In the genomic region with DNA sequence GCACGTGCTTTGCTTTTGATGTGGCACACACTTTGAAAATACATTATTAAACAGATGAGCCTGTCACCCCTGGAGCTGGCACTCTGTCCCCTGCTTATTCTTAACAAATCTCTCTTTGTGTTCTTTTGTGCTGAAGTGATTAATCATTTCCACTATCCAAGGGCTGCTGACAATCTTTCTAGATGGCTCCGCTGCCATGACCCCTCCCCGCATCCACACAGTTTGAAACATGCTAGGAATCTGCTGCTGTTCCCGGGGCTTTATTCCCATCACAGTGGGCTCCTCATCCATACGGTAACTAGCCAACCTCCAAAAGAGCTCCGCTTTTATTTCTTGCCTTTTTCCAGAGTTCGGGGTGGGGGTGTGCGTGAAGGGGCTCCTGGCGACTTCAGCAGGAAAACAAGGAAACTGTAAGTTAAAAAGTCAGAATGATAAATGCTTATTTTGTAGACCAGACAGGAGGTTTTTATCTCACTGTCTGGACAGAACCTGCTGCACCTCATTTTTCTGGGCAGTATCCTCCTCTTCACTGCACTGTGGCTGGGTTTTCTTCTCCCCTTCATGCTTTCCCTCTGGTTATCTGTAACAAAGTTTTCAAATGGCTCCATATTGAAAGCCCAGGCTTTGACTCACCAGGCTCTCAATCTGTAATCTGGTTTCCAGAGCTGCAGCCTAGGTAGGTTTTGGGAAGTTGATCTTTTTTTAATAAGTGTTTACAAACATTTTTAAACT, we compare ENCODE assay signal across 25 cellular contexts.
DNase-seq lines count a peak whose midpoint lies in the region; ATAC-seq and TF ChIP-seq lines count a peak whose summit lies in the region.
"Had no signal": no experiment of that assay in that cellular context is flagged by ENCODE, and none has a peak within 500 bp of the region (broad histone marks: within the 10 kb centered on the region; RNA-seq: fewer than 3 reads in every experiment).

No MANE protein-coding gene starts in this region.

- H3K4me3 ChIP-seq in hepatocyte = no peak overlapping the region
- no peak overlapping the region for H3K4me3 ChIP-seq in HAP-1
- H3K4me3 ChIP-seq: BLaER1 treated with 17β-estradiol and CSF1 and Interleukin-3, amounts not matched to agents 10 nM and 100 nM; right atrium auricular region; suprapubic skin had no signal

- peak overlapping the region; percentile 48 for H3K4me2 ChIP-seq in hepatocyte
- H3K4me2 ChIP-seq: BLaER1 treated with 17β-estradiol and CSF1 and Interleukin-3, amounts not matched to agents 10 nM and 100 nM had no signal

- peaks cover 42% of the 10 kb centered on the region for H3K4me1 Mint-ChIP-seq in neural crest cell
- H3K4me1 Mint-ChIP-seq: central memory CD8-positive, alpha-beta T cell had no signal

- H4K20me1 ChIP-seq in hepatocyte (ENCODE audit: insufficient read depth, poor library complexity, severe bottlenecking) = no peaks in the 10 kb centered on the region

- H3K27me3 ChIP-seq in hepatocyte = no peaks in the 10 kb centered on the region
- no peaks in the 10 kb centered on the region for H3K27me3 ChIP-seq in HAP-1 (ENCODE audit: low read depth)
- H3K27me3 ChIP-seq: BLaER1 treated with 17β-estradiol and CSF1 and Interleukin-3, amounts not matched to agents 10 nM and 100 nM; right atrium auricular region; suprapubic skin had no signal

- ATAC-seq in HG03342 (IDR thresholded peaks at IDR 0.05; ENCODE audit: unreplicated experiment) = no peak
- no peak for ATAC-seq in HG02840 (IDR thresholded peaks at IDR 0.05; ENCODE audit: low FRiP score, unreplicated experiment)
- no peak for ATAC-seq in HG03139 (IDR thresholded peaks at IDR 0.05; ENCODE audit: unreplicated experiment)
- ATAC-seq: left lobe of liver had no signal

- H3K4me3 Mint-ChIP-seq in neural crest cell = peak overlapping the region; percentile 82
- H3K4me3 Mint-ChIP-seq: central memory CD8-positive, alpha-beta T cell; T-helper 1 cell treated with Interleukin-12 subunit alpha and Interleukin-12 subunit beta and Interleukin-4 antibody, amounts not matched to agents 30 μg/mL and 1 μg/mL, for 36 hours had no signal

- H3K27me3 Mint-ChIP-seq in neural crest cell (ENCODE audit: low read depth) = no peaks in the 10 kb centered on the region
- H3K27me3 Mint-ChIP-seq: central memory CD8-positive, alpha-beta T cell had no signal

- DNase-seq in ELF-1 (ENCODE audit: low read depth, low spot score) = peak; percentile 19
- peak; percentile 25 for DNase-seq in NCI-H69 (lab: John Stamatoyannopoulos, UW)
- no peak for DNase-seq in hepatocyte (ENCODE audit: low spot score)
- DNase-seq in neural crest cell (ENCODE audit: low read depth, low spot score) = peak; percentile 28
- no peak for DNase-seq in HAP-1 (ENCODE audit: low spot score in 2 of 2)
- DNase-seq: activated CD4-positive, alpha-beta T cell treated with anti-CD3 and anti-CD28 coated beads, Interleukin-2, amount 50 U/mL, for 1 hour; activated gamma-delta T cell treated with Interleukin-2 at 50 U/mL for 16 hours; amniotic stem cell; EL; erythroblast; KG1; NCI-H2029; NCI-H510A; NK-92 treated with Interleukin-12 subunit alpha and Interleukin-12 subunit beta, amount 100 ng/mL, for 24 hours; nucleus accumbens; stimulated activated CD4-positive, alpha-beta T cell treated with anti-CD3 and anti-CD28 coated beads, Interleukin-15, amount 100 ng/mL, for 24 hours had no signal

- no peaks in the 10 kb centered on the region for H3K79me2 ChIP-seq in hepatocyte

- H2AFZ ChIP-seq in hepatocyte = no peak overlapping the region

- H3K36me3 ChIP-seq in hepatocyte (replicated peaks; ENCODE audit: insufficient read depth, low read depth) = no peaks in the 10 kb centered on the region
- H3K36me3 ChIP-seq in HAP-1 (replicated peaks) = no peaks in the 10 kb centered on the region
- H3K36me3 ChIP-seq: right atrium auricular region, suprapubic skin had no signal

- no peak for TF ChIP-seq CTCF in hepatocyte (IDR thresholded peaks at IDR 0.05; ENCODE audit: poor library complexity)
- TF ChIP-seq CTCF in neural crest cell (conservative IDR thresholded peaks at IDR 0.05) = no peak

- no peaks in the 10 kb centered on the region for H3K9me2 ChIP-seq in hepatocyte (replicated peaks; ENCODE audit: insufficient read depth)

- H3K36me3 Mint-ChIP-seq in neural crest cell (ENCODE audit: low read depth) = peaks cover 12% of the 10 kb centered on the region

- no peak overlapping the region for H3K27ac ChIP-seq in hepatocyte
- H3K27ac ChIP-seq: BLaER1 treated with 17β-estradiol and CSF1 and Interleukin-3, amounts not matched to agents 10 nM and 100 nM; right atrium auricular region; suprapubic skin had no signal

- H3K27ac Mint-ChIP-seq in neural crest cell (ENCODE audit: unreplicated experiment) = peak overlapping the region; percentile 90
- H3K27ac Mint-ChIP-seq: T-helper 1 cell treated with Interleukin-12 subunit alpha and Interleukin-12 subunit beta and Interleukin-4 antibody, amounts not matched to agents 30 μg/mL and 1 μg/mL, for 36 hours had no signal

- peaks cover 3% of the 10 kb centered on the region for H3K9me3 Mint-ChIP-seq in neural crest cell
- H3K9me3 Mint-ChIP-seq: central memory CD8-positive, alpha-beta T cell; T-helper 1 cell treated with Interleukin-12 subunit alpha and Interleukin-12 subunit beta and Interleukin-4 antibody, amounts not matched to agents 30 μg/mL and 1 μg/mL, for 36 hours had no signal

- 44% methylated on average over 9 of the region's 9 CpGs for WGBS in hepatocyte (ENCODE audit: low lambda C conversion rate, missing lambda C conversion rate)

- H3K9me3 ChIP-seq in hepatocyte (ENCODE audit: low read depth) (no peaks in the 10 kb centered on the region), HAP-1 (no peaks in the 10 kb centered on the region)
- H3K9me3 ChIP-seq: BLaER1 treated with 17β-estradiol and CSF1 and Interleukin-3, amounts not matched to agents 10 nM and 100 nM; right atrium auricular region; suprapubic skin had no signal

- no peaks in the 10 kb centered on the region for H3K4me1 ChIP-seq in hepatocyte (ENCODE audit: insufficient read depth)
- H3K4me1 ChIP-seq in HAP-1 = no peaks in the 10 kb centered on the region
- H3K4me1 ChIP-seq: right atrium auricular region had no signal

- in situ Hi-C loops in HAP-1 (cut with MboI; ENCODE audit: low sequenced_read_pairs) = no loop called here

Comparison
In these comparisons a context has a peak if more than half of its experiments do, and no peak if none do; other contexts are left out.
1. DNase-seq: peak in ELF-1 (single experiment), NCI-H69 (single experiment) and neural crest cell (single experiment); none in hepatocyte (single experiment) and HAP-1 (0 of 2).